8 cellular contexts compared by ENCODE assay signal in genomic region chr3:13002398-13003124, GRCh38.
DNase-seq lines count a peak whose midpoint lies in the region; ATAC-seq and TF ChIP-seq lines count a peak whose summit lies in the region.

No MANE protein-coding gene starts in this region.

- no peaks in the 10 kb centered on the region for H3K27me3 Mint-ChIP-seq in activated T-cell treated with anti-CD3 and anti-CD28 coated beads, Interleukin-2, amount 50 U/mL, for 4 hours (ENCODE audit: low read depth)
- H3K27me3 Mint-ChIP-seq in stimulated activated naive CD8-positive, alpha-beta T cell treated with anti-CD3 and anti-CD28 coated beads, Interleukin-15, Interleukin-2, amounts not matched to agents 100 ng/mL and 50 ng/mL, for 24 hours: no peaks in the 10 kb centered on the region

- TF ChIP-seq CTCF in coronary artery (IDR thresholded peaks at IDR 0.05) (no peak), RWPE1 (conservative IDR thresholded peaks at IDR 0.05; ENCODE audit: low read depth) (no peak)

- H3K4me3 ChIP-seq in coronary artery: no peak overlapping the region

- POLR2A ChIA-PET in RWPE1 (lab: Yijun Ruan, JAX; ENCODE audit: low non-redundant PET): no interaction called here

- peak overlapping the region; percentile 85 for H3K27ac Mint-ChIP-seq in stimulated activated naive CD8-positive, alpha-beta T cell treated with anti-CD3 and anti-CD28 coated beads, Interleukin-15, Interleukin-2, amounts not matched to agents 100 ng/mL and 50 ng/mL, for 24 hours

- peaks cover 11% of the 10 kb centered on the region for H3K36me3 Mint-ChIP-seq in activated T-cell treated with anti-CD3 and anti-CD28 coated beads, Interleukin-2, amount 50 U/mL, for 4 hours (ENCODE audit: insufficient read depth)
- peaks cover 28% of the 10 kb centered on the region for H3K36me3 Mint-ChIP-seq in stimulated activated naive CD8-positive, alpha-beta T cell treated with anti-CD3 and anti-CD28 coated beads, Interleukin-15, Interleukin-2, amounts not matched to agents 100 ng/mL and 50 ng/mL, for 24 hours (ENCODE audit: low read depth)

- no peaks in the 10 kb centered on the region for H3K9me3 Mint-ChIP-seq in activated T-cell treated with anti-CD3 and anti-CD28 coated beads, Interleukin-2, amount 50 U/mL, for 4 hours
- no peaks in the 10 kb centered on the region for H3K9me3 Mint-ChIP-seq in stimulated activated naive CD8-positive, alpha-beta T cell treated with anti-CD3 and anti-CD28 coated beads, Interleukin-15, Interleukin-2, amounts not matched to agents 100 ng/mL and 50 ng/mL, for 24 hours

- H3K4me3 Mint-ChIP-seq in activated T-cell treated with anti-CD3 and anti-CD28 coated beads, Interleukin-2, amount 50 U/mL, for 4 hours: peak overlapping the region; percentile 43
- H3K4me3 Mint-ChIP-seq in stimulated activated naive CD8-positive, alpha-beta T cell treated with anti-CD3 and anti-CD28 coated beads, Interleukin-15, Interleukin-2, amounts not matched to agents 100 ng/mL and 50 ng/mL, for 24 hours: peak overlapping the region; percentile 4

- peaks cover 82% of the 10 kb centered on the region for H3K4me1 Mint-ChIP-seq in activated T-cell treated with anti-CD3 and anti-CD28 coated beads, Interleukin-2, amount 50 U/mL, for 4 hours (ENCODE audit: low read depth)
- peaks cover 90% of the 10 kb centered on the region for H3K4me1 Mint-ChIP-seq in stimulated activated naive CD8-positive, alpha-beta T cell treated with anti-CD3 and anti-CD28 coated beads, Interleukin-15, Interleukin-2, amounts not matched to agents 100 ng/mL and 50 ng/mL, for 24 hours (ENCODE audit: low read depth)

- CTCF ChIA-PET in RWPE1 (lab: Yijun Ruan, JAX): no interaction called here

- peak; percentile 83 to 85 for ATAC-seq in activated T-cell treated with anti-CD3 and anti-CD28 coated beads, Interleukin-2, amount 50 U/mL, for 4 hours
- ATAC-seq in HG02970 (IDR thresholded peaks at IDR 0.05; ENCODE audit: low FRiP score, unreplicated experiment): peak; percentile 64

- DNase-seq in activated T-cell treated with anti-CD3 and anti-CD28 coated beads, Interleukin-2, amount 50 U/mL, for 4 hours: no peak
- no peak for DNase-seq in activated T-cell treated with anti-CD3 and anti-CD28 coated beads, Interleukin-2, amount 50 U/mL, for 1 hour
- DNase-seq in RPMI7951 (ENCODE audit: low read depth): peak; percentile 83
- no peak for DNase-seq in coronary artery (ENCODE audit: low spot score)
- DNase-seq in RWPE1 (ENCODE audit: low spot score): no peak
- no peak for DNase-seq in AML-193 (lab: John Stamatoyannopoulos, UW)

- H3K27ac ChIP-seq in coronary artery: no peak overlapping the region
- H3K27ac ChIP-seq in RWPE1: no peak overlapping the region
